23 cellular contexts compared by ENCODE assay signal in the genomic region with DNA sequence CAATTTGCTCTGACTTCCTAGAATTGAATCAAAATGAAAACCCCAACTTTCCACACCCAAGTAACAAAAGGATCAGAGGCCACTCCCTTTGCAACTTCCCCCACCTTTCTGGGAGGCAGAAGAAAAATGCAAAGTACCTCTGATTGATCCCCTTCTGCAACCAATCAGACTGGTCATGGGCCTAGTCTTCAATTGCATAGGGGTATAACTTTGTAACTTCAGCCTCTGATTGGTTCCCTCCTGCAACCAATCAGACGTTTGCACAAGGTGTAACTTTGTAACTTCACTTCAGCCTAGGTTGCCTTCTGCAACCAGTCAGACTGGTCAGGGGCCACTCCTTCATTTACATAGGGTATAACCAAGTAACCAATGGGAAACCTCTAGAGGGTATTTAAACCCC.
"Had no signal": no experiment of that assay in that cellular context is flagged by ENCODE, and none has a peak within 500 bp of the region (broad histone marks: within the 10 kb centered on the region; RNA-seq: fewer than 3 reads in every experiment).

No MANE protein-coding gene starts in this region.

- H3K36me3 ChIP-seq: esophagus squamous epithelium, neutrophil, sigmoid colon, stomach, thyroid gland had no signal

- H3K9me3 ChIP-seq: esophagus squamous epithelium, neutrophil, psoas muscle, sigmoid colon, thyroid gland had no signal

- FAIRE-seq: endothelial cell of umbilical vein, keratinocyte had no signal

- H3K4me1 ChIP-seq: esophagus squamous epithelium, parathyroid adenoma, psoas muscle, sigmoid colon, stomach, thyroid gland had no signal

- H3K4me3 ChIP-seq: coronary artery, esophagus squamous epithelium, lung, psoas muscle, sigmoid colon, stomach, thyroid gland had no signal

- ATAC-seq: natural killer cell treated with Interleukin-12 subunit alpha and Interleukin-12 subunit beta and Interleukin-15 and Interleukin-18, amount 100 ng/mL, for 72 hours; psoas muscle; right cardiac atrium; stimulated activated effector memory CD8-positive, alpha-beta T cell treated with anti-CD3 and anti-CD28 coated beads, Interleukin-12 subunit alpha, Interleukin-12 subunit beta, amount 100 ng/mL, for 72 hours had no signal

- H3K9ac ChIP-seq: parathyroid adenoma had no signal

- H2AFZ ChIP-seq: parathyroid adenoma had no signal

- H3K27me3 ChIP-seq: thyroid gland had no signal

- H3K27ac ChIP-seq: coronary artery, esophagus squamous epithelium, neutrophil, parathyroid adenoma, psoas muscle, sigmoid colon, stomach, thyroid gland had no signal

- DNase-seq: dermis blood vessel endothelial cell; effector memory CD4-positive, alpha-beta T cell; esophagus squamous epithelium; foreskin melanocyte; hypothalamus; naive B cell; psoas muscle; right cardiac atrium; sigmoid colon; stimulated activated CD4-positive, alpha-beta T cell treated with anti-CD3 and anti-CD28 coated beads, Interleukin-2, amount 100 ng/mL, for 24 hours; stimulated activated CD4-positive, alpha-beta T cell treated with anti-CD3 and anti-CD28 coated beads, Interleukin-4, amount 100 ng/mL, for 24 hours; stimulated activated naive CD4-positive, alpha-beta T cell treated with Interleukin-2 at 50 U/mL for 16 hours; stomach; thyroid gland; trophoblast cell had no signal

- H3K79me2 ChIP-seq: parathyroid adenoma had no signal
